In genomic region chr6:46734867-46735719, GRCh38 we compare ENCODE assay signal across 7 cellular contexts. TPM values are rescaled to one million over a fixed set of nuclear protein-coding genes. Genes with fewer than 3 reads are reported as not detected.
DNase-seq lines count a peak whose midpoint lies in the region; ATAC-seq and TF ChIP-seq lines count a peak whose summit lies in the region.

Gene PLA2G7 (minus strand): TSS chr6:46735375. CDS start chr6:46722891, 12,484 bp downstream.

- no peaks in the 10 kb centered on the region for H3K36me3 ChIP-seq in HUES6 (ENCODE audit: control insufficient read depth, insufficient read depth, low read length)
- no peaks in the 10 kb centered on the region for H3K36me3 ChIP-seq in right atrium auricular region

- H3K4me3 Mint-ChIP-seq in activated naive CD8-positive, alpha-beta T cell treated with anti-CD3 and anti-CD28 coated beads for 36 hours: peak within 1 kb of the TSS; percentile 55
- H3K4me3 Mint-ChIP-seq in progenitor cell of endocrine pancreas (ENCODE audit: low read depth): peak within 1 kb of the TSS; percentile 83

- ATAC-seq in HG03159 (IDR thresholded peaks at IDR 0.05; ENCODE audit: unreplicated experiment): no peak

- DNase-seq in activated naive CD8-positive, alpha-beta T cell treated with anti-CD3 and anti-CD28 coated beads for 36 hours: peak; percentile 2
- DNase-seq in right atrium auricular region (ENCODE audit: low spot score) (no peak), progenitor cell of endocrine pancreas (ENCODE audit: low spot score, unreplicated experiment) (peak; percentile 35), GM13977 (ENCODE audit: low spot score) (no peak), NCI-H774 (lab: John Stamatoyannopoulos, UW) (no peak)

- no peak within 1 kb of the TSS for H3K27ac Mint-ChIP-seq in activated naive CD8-positive, alpha-beta T cell treated with anti-CD3 and anti-CD28 coated beads for 36 hours
- peak within 1 kb of the TSS; percentile 60 for H3K27ac Mint-ChIP-seq in progenitor cell of endocrine pancreas

- peaks cover 52% of the 10 kb centered on the region for H3K27me3 ChIP-seq in HUES6 (ENCODE audit: control insufficient read depth, insufficient read depth, low read length)
- no peaks in the 10 kb centered on the region for H3K27me3 ChIP-seq in right atrium auricular region

- H3K4me1 ChIP-seq in HUES6 (ENCODE audit: control insufficient read depth, insufficient read depth, low read length): 0 out of 2 replicates have a peak, but pooled peaks cover 7% of the 10 kb centered on the region
- H3K4me1 ChIP-seq in right atrium auricular region: peaks cover 0 to 10% of the 10 kb centered on the region in 2 donors

- H3K4me3 ChIP-seq in HUES6 (ENCODE audit: low read depth, low read length) (peak within 1 kb of the TSS; percentile 73), right atrium auricular region (peak within 1 kb of the TSS; percentile 44 to 70)

- in situ Hi-C loops in GM13977 (cut with MboI; ENCODE audit: low pct_unique_long_range_greater_than_20kb, low sequenced_read_pairs, unreplicated experiment): no loop called here

- TF ChIP-seq CTCF in right atrium auricular region (IDR thresholded peaks at IDR 0.05) (peak in 1 of 2 donors; percentile 16), progenitor cell of endocrine pancreas (IDR thresholded peaks at IDR 0.05; ENCODE audit: unreplicated experiment) (peak; percentile 25), GM13977 (IDR thresholded peaks at IDR 0.05; ENCODE audit: extremely low read depth, insufficient read depth, missing control alignments) (no peak)

- H3K9me3 ChIP-seq in HUES6 (ENCODE audit: control insufficient read depth, insufficient read depth, low read depth, low read length) (no peaks in the 10 kb centered on the region), right atrium auricular region (no peaks in the 10 kb centered on the region)

- peak within 1 kb of the TSS; percentile 50 for H3K9ac ChIP-seq in HUES6 (ENCODE audit: low read length)

- H3K4me1 Mint-ChIP-seq in activated naive CD8-positive, alpha-beta T cell treated with anti-CD3 and anti-CD28 coated beads for 36 hours: peaks cover 4% of the 10 kb centered on the region
- peaks cover 8% of the 10 kb centered on the region for H3K4me1 Mint-ChIP-seq in progenitor cell of endocrine pancreas (ENCODE audit: low read depth)

- H3K36me3 Mint-ChIP-seq in activated naive CD8-positive, alpha-beta T cell treated with anti-CD3 and anti-CD28 coated beads for 36 hours: no peaks in the 10 kb centered on the region
- H3K36me3 Mint-ChIP-seq in progenitor cell of endocrine pancreas (ENCODE audit: insufficient read depth): no peaks in the 10 kb centered on the region

- H3K27ac ChIP-seq in HUES6 (ENCODE audit: low read depth, low read length) (no peak within 1 kb of the TSS), right atrium auricular region (peak within 1 kb of the TSS in 1 of 2 donors; percentile 14)

- peaks cover 76% of the 10 kb centered on the region for H3K27me3 Mint-ChIP-seq in activated naive CD8-positive, alpha-beta T cell treated with anti-CD3 and anti-CD28 coated beads for 36 hours
- H3K27me3 Mint-ChIP-seq in progenitor cell of endocrine pancreas: peaks cover 71% of the 10 kb centered on the region

- H3K9me3 Mint-ChIP-seq in activated naive CD8-positive, alpha-beta T cell treated with anti-CD3 and anti-CD28 coated beads for 36 hours: no peaks in the 10 kb centered on the region
- no peaks in the 10 kb centered on the region for H3K9me3 Mint-ChIP-seq in progenitor cell of endocrine pancreas (ENCODE audit: low read depth)

RNA-seq across cellular contexts. Expression of gene PLA2G7, which starts in this region (rescaled TPM):
- not detected for total RNA-seq in activated naive CD8-positive, alpha-beta T cell treated with anti-CD3 and anti-CD28 coated beads for 36 hours
- under 1 TPM; 0.26 to 0.63 TPM for total RNA-seq in right atrium auricular region
- 0.29 and 0.93 TPM in 2 replicates for total RNA-seq in progenitor cell of endocrine pancreas

Comparison
In these comparisons a context has a peak if more than half of its experiments do, and no peak if none do; other contexts are left out.
1. Peak in DNase-seq in activated naive CD8-positive, alpha-beta T cell treated with anti-CD3 and anti-CD28 coated beads for 36 hours; RNA of the gene not detected or under 1 TPM.
2. Peak in DNase-seq in progenitor cell of endocrine pancreas; RNA of the gene not detected or under 1 TPM.